8 cellular contexts compared by ENCODE assay signal in the genomic region with DNA sequence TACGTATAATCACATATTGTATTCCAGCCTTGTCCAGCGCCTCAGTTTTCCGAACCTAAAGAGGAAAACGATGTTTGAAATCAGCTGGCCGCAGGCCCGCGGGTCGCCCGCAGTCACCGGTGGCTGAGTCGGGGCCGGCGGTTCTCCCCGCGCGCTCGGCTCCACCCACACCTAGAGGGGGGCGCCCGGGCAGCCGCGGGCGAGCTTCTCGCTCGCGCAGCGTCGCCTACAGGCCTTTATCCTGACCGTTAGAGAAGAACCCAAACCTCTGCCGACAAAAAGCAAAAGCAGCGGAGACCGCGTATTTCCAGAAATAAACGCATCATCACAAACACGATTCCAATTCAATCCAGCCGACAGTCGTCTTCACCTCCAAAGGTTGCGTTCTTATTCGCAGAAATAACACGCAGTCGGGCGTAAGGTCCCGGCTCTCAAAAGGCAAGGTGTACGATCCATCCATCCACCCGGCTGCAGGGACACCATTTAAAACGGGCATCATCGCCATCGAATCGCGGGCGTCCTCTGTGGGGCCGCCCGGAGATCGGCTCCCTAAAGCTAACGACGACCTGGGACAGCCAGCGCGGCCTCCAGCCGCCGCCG. TPM values are rescaled to one million over a fixed set of nuclear protein-coding genes. Genes with fewer than 3 reads are reported as not detected.
A peak's percentile ranks its signal among the peaks of the same experiment; 100 is the strongest.
DNase-seq lines count a peak whose midpoint lies in the region; FAIRE-seq and TF ChIP-seq lines count a peak whose summit lies in the region.

No MANE protein-coding gene starts in this region.

- no peaks in the 10 kb centered on the region for H3K27me3 ChIP-seq in testis

- peak overlapping the region; percentile 99 for H3K27ac ChIP-seq in testis

- TF ChIP-seq CTCF in LNCaP clone FGC (IDR thresholded peaks at IDR 0.05; ENCODE audit: control insufficient read depth, extremely low read depth, insufficient read depth) (peak; percentile 59), testis (IDR thresholded peaks at IDR 0.05) (peak in 2 of 3 experiments; percentile 37 to 42)

- peaks cover 12% of the 10 kb centered on the region for H3K4me1 ChIP-seq in testis

- H3K4me3 ChIP-seq in LNCaP clone FGC (ENCODE audit: low read depth, low read length) (peak overlapping the region; percentile 80), testis (peak overlapping the region; percentile 90 to 94)

- no peak for FAIRE-seq in H54 (lab: Jason Lieb, UNC)

- 0 to 1% methylated on average over 26 to 60 of the region's 60 CpGs for WGBS in testis, 2 donors

- TF ChIP-seq POLR2A in H54 (IDR thresholded peaks at IDR 0.05; ENCODE audit: low read depth, low read length) (peak; percentile 13; the same call in 1 of the 2 replicates), testis (IDR thresholded peaks at IDR 0.05) (no peak)

- DNase-seq in EH (ENCODE audit: low read depth) (peak; percentile 80), H54 (ENCODE audit: insufficient read length, low spot score) (peak; percentile 49), LNCaP clone FGC (ENCODE audit: low read depth) (no peak), SHP77 treated with DMSO at 0.1 percent for 48 hours (lab: John Stamatoyannopoulos, UW) (peak; percentile 55), germinal center (ENCODE audit: low spot score) (peak; percentile 77), occipital lobe (lab: John Stamatoyannopoulos, UW) (peak; percentile 68), testis (peak; percentile 86)
- DNase-seq in activated naive CD4-positive, alpha-beta T cell treated with Interleukin-2 at 50 U/mL for 16 hours: peak; percentile 76

- intact Hi-C loops in testis (cut with DNase I; ENCODE audit: low total_unique reads): no loop called here

- no peaks in the 10 kb centered on the region for H3K36me3 ChIP-seq in testis (ENCODE audit: low read depth, missing control alignments)

- H3K9me3 ChIP-seq in testis: no peaks in the 10 kb centered on the region

RNA-seq across cellular contexts. Expression of gene NIPBL, which starts 0.7 kb away (rescaled TPM):
- total RNA-seq in occipital lobe (74.9 TPM), testis (10 to 100 TPM; 76.6 to 80.2 TPM)
- polyA plus RNA-seq in testis (ENCODE audit: insufficient read depth, low read depth, low replicate concordance): 13.8 TPM
